Comparison of ENCODE assay signal across 7 cellular contexts in genomic region chr4:184614509-184614908, GRCh38.
"Had no signal": no experiment of that assay in that cellular context is flagged by ENCODE, and none has a peak within 500 bp of the region (broad histone marks: within the 10 kb centered on the region; RNA-seq: fewer than 3 reads in every experiment).

No MANE protein-coding gene starts in this region.

- H3K4me3 ChIP-seq: K562 had no signal

- FAIRE-seq: HTR-8/SVneo, K562 had no signal

- H3K36me3 Mint-ChIP-seq: IgD-negative memory B cell had no signal

- ATAC-seq: K562 had no signal

- H3K27ac ChIP-seq: HL-60 had no signal

- DNase-seq: IMR-90, KBM-7, KG1 had no signal

- H3K27me3 Mint-ChIP-seq: IgD-negative memory B cell had no signal

- H3K27ac Mint-ChIP-seq: IgD-negative memory B cell had no signal
